In the genomic region with DNA sequence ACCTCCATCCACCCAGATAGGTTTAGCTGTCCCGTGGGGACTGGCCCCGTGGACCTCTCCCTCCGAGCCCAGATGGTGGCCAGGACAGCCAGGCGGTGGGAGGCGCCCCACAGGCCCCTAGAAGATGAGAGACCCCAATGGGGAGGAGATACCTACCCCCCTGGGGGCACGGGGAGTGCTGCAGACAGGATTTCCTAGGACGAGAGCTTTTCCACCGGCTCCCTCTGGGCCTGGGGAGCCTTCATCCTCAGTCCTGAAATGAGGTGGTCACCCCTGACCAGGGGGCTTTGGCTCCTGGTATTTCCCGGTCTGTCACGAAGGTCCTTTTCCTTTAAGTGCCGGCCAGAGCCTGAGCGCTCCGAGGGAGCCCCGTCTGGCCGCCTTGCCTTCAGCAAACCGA, we compare ENCODE assay signal across 14 cellular contexts. TPM values are rescaled to one million over a fixed set of nuclear protein-coding genes. Genes with fewer than 3 reads are reported as not detected.
DNase-seq lines count a peak whose midpoint lies in the region; ATAC-seq and TF ChIP-seq lines count a peak whose summit lies in the region.
"Had no signal": no experiment of that assay in that cellular context is flagged by ENCODE, and none has a peak within 500 bp of the region (broad histone marks: within the 10 kb centered on the region; RNA-seq: fewer than 3 reads in every experiment).

No MANE protein-coding gene starts in this region.

- H3K23ac ChIP-seq in neuronal stem cell (ENCODE audit: low read depth, low read length, poor library complexity): no peak overlapping the region

- no peak overlapping the region for H2AK5ac ChIP-seq in neuronal stem cell (ENCODE audit: low read depth, low read length)

- intact Hi-C loops in Right ventricle myocardium superior (cut with DNase I): no loop called here
- intact Hi-C loops in upper lobe of right lung (cut with DNase I): no loop called here

- no peak overlapping the region for H3K14ac ChIP-seq in neuronal stem cell (ENCODE audit: low read length)

- WGBS in neuronal stem cell (ENCODE audit: extremely low coverage in 2 of 2, insufficient read length in 2 of 2, insufficient replicate concordance in 1 of 2), 2 donors: no CpG with 5 or more reads among the region's 16 CpGs

- H2AFZ ChIP-seq in neuronal stem cell (ENCODE audit: low read length): no peak overlapping the region

- H4K8ac ChIP-seq in neuronal stem cell (ENCODE audit: low read depth, low read length): no peak overlapping the region

- ATAC-seq in Right ventricle myocardium superior (ENCODE audit: poor library complexity) (no peak), upper lobe of right lung (no peak)
- ATAC-seq: CD8-positive, alpha-beta T cell had no signal

- peaks cover 3% of the 10 kb centered on the region for H3K79me1 ChIP-seq in neuronal stem cell (ENCODE audit: low read depth, low read length)

- peak overlapping the region; percentile 21 for H3K18ac ChIP-seq in neuronal stem cell (ENCODE audit: low read length)

- H3K27me3 ChIP-seq in right atrium auricular region (no peaks in the 10 kb centered on the region), neuronal stem cell (ENCODE audit: control insufficient read depth in 3 of 3, insufficient read depth in 3 of 3, low read depth in 1 of 3, low read length in 3 of 3) (no peaks in the 10 kb centered on the region), upper lobe of right lung (peaks cover 3% of the 10 kb centered on the region)

- no peak overlapping the region for H2BK15ac ChIP-seq in neuronal stem cell (ENCODE audit: low read length)

- H4K91ac ChIP-seq in neuronal stem cell (ENCODE audit: low read depth, low read length, poor library complexity): no peak overlapping the region

- no peak for TF ChIP-seq CTCF in right atrium auricular region (IDR thresholded peaks at IDR 0.05)
- TF ChIP-seq CTCF in coronary artery (IDR thresholded peaks at IDR 0.05): no peak
- no peak for TF ChIP-seq CTCF in upper lobe of right lung (IDR thresholded peaks at IDR 0.05)
- TF ChIP-seq CTCF in GM20000 (IDR thresholded peaks at IDR 0.05; ENCODE audit: extremely low read depth, missing control alignments): no peak

- H2BK5ac ChIP-seq in neuronal stem cell (ENCODE audit: low read length): no peak overlapping the region

- H3K27ac ChIP-seq in right atrium auricular region: no peak overlapping the region
- no peak overlapping the region for H3K27ac ChIP-seq in coronary artery
- H3K27ac ChIP-seq in neuronal stem cell (replicated peaks; ENCODE audit: low read length): no peak overlapping the region
- no peak overlapping the region for H3K27ac ChIP-seq in upper lobe of right lung

- H2BK12ac ChIP-seq in neuronal stem cell (ENCODE audit: low read length): no peak overlapping the region

- DNase-seq in Right ventricle myocardium superior (peak; percentile 23), right atrium auricular region (ENCODE audit: low spot score) (no peak), coronary artery (ENCODE audit: low spot score) (peak; percentile 62), neuronal stem cell (ENCODE audit: low spot score) (no peak), upper lobe of right lung (peak; percentile 53), NCI-H2171 treated with DMSO at 0.1 percent for 48 hours (lab: John Stamatoyannopoulos, UW) (no peak), GM20000 (ENCODE audit: low spot score) (no peak)
- DNase-seq: CD8-positive, alpha-beta T cell; DND-41; Karpas-422; NCI-H1105 treated with DMSO at 0.1 percent for 48 hours; NCI-H187; NCI-H446; NCI-H748 treated with DMSO at 0.1 percent for 48 hours had no signal

- no peak overlapping the region for H3K9ac ChIP-seq in neuronal stem cell (ENCODE audit: low read depth, low read length, poor library complexity)

- H3K4me2 ChIP-seq in neuronal stem cell (ENCODE audit: insufficient read depth, low read length, poor library complexity, severe bottlenecking): no peak overlapping the region

- H3K9me3 ChIP-seq in right atrium auricular region: no peaks in the 10 kb centered on the region
- H3K9me3 ChIP-seq in neuronal stem cell (replicated peaks in 1 of 2; ENCODE audit: control insufficient read depth in 2 of 2, insufficient read depth in 1 of 2, low read depth in 1 of 2, low read length in 2 of 2): peaks cover 0 to 4% of the 10 kb centered on the region in 2 donors
- no peaks in the 10 kb centered on the region for H3K9me3 ChIP-seq in upper lobe of right lung

- no peak overlapping the region for H3K4ac ChIP-seq in neuronal stem cell (ENCODE audit: low read length)

- H3K4me1 ChIP-seq in right atrium auricular region (no peaks in the 10 kb centered on the region), neuronal stem cell (ENCODE audit: control insufficient read depth in 2 of 2, insufficient read depth in 1 of 2, low read depth in 1 of 2, low read length in 2 of 2) (peaks cover 2 to 8% of the 10 kb centered on the region in 2 donors), upper lobe of right lung (no peaks in the 10 kb centered on the region)

- no peak overlapping the region for H3K4me3 ChIP-seq in right atrium auricular region
- no peak overlapping the region for H3K4me3 ChIP-seq in coronary artery
- no peak overlapping the region for H3K4me3 ChIP-seq in neuronal stem cell (ENCODE audit: low read length in 2 of 2)
- H3K4me3 ChIP-seq in upper lobe of right lung: no peak overlapping the region

- no peaks in the 10 kb centered on the region for H3K36me3 ChIP-seq in right atrium auricular region
- H3K36me3 ChIP-seq in neuronal stem cell (replicated peaks in 1 of 2; ENCODE audit: control insufficient read depth in 2 of 2, insufficient read depth in 2 of 2, low read length in 2 of 2): no peaks in the 10 kb centered on the region
- no peaks in the 10 kb centered on the region for H3K36me3 ChIP-seq in upper lobe of right lung

- no peak overlapping the region for H2BK120ac ChIP-seq in neuronal stem cell (ENCODE audit: low read depth, low read length)

RNA-seq across cellular contexts. Expression of a gene that starts 46.8 kb away (rescaled TPM):
- 65.5 TPM for total RNA-seq in Right ventricle myocardium superior
- 10 to 100 TPM; 40.5 to 41.2 TPM for total RNA-seq in right atrium auricular region
- polyA plus RNA-seq in neuronal stem cell (2013, experiment 1 of 2): 54.5 TPM
- polyA plus RNA-seq in neuronal stem cell (2013, experiment 2 of 2): 56.1 TPM
- 29.4 TPM for total RNA-seq in upper lobe of right lung

RNA-seq across cellular contexts. Expression of a gene that starts 48.3 kb away (rescaled TPM):
- 126 TPM for total RNA-seq in Right ventricle myocardium superior
- total RNA-seq in right atrium auricular region: 100 to 1,000 TPM; 130 to 135 TPM
- 149 TPM for polyA plus RNA-seq in neuronal stem cell (2013, experiment 1 of 2)
- polyA plus RNA-seq in neuronal stem cell (2013, experiment 2 of 2): 147 TPM
- total RNA-seq in upper lobe of right lung: 23.5 TPM

Comparison
In these comparisons a context has a peak if more than half of its experiments do, and no peak if none do; other contexts are left out.
1. DNase-seq: peak in Right ventricle myocardium superior (single experiment), coronary artery (single experiment) and upper lobe of right lung (single experiment); none in right atrium auricular region (single experiment), neuronal stem cell (single experiment), NCI-H2171 treated with DMSO at 0.1 percent for 48 hours (single experiment) and GM20000 (single experiment).